In genomic region chr18:72772916-72773315, GRCh38 we compare ENCODE assay signal across 35 cellular contexts.
"Had no signal": no experiment of that assay in that cellular context is flagged by ENCODE, and none has a peak within 500 bp of the region (broad histone marks: within the 10 kb centered on the region; RNA-seq: fewer than 3 reads in every experiment).

No MANE protein-coding gene starts in this region.

- DNase-seq: Karpas-422, Kasumi-1, KG1, MG63, MM.1S, MV-4-11, NCI-H1048, NCI-H1092, NCI-H1092 treated with DMSO at 0.1 percent for 48 hours, NCI-H1105, NCI-H1105 treated with DMSO at 0.1 percent for 48 hours, NCI-H1417 treated with DMSO at 0.1 percent for 48 hours, NCI-H1436, NCI-H1436 treated with DMSO at 0.1 percent for 48 hours, NCI-H146, NCI-H1694, NCI-H1694 treated with DMSO at 0.1 percent for 48 hours, NCI-H187, NCI-H187 treated with DMSO at 0.1 percent for 48 hours, NCI-H1930, NCI-H2029, NCI-H2029 treated with DMSO at 0.1 percent for 48 hours, NCI-H2081, NCI-H2081 treated with DMSO at 0.1 percent for 48 hours, NCI-H2107, NCI-H2171, NCI-H2171 treated with DMSO at 0.1 percent for 48 hours, NCI-H2227 treated with DMSO at 0.1 percent for 48 hours, NCI-H226, NCI-H345, NCI-H446, NCI-H446 treated with DMSO at 0.1 percent for 48 hours, NCI-H510A, NCI-H510A treated with DMSO at 0.1 percent for 48 hours had no signal

- H3K27ac ChIP-seq: KMS-11 had no signal

- H3K9me3 ChIP-seq: MG63 had no signal

- H3K4me2 ChIP-seq: KMS-11 had no signal

- H3K4me3 ChIP-seq: MG63 had no signal

- H3K9ac ChIP-seq: KMS-11 had no signal

- H3K36me3 ChIP-seq: MG63 had no signal

- H3K27me3 ChIP-seq: MG63 had no signal
